In genomic region chr5:160341309-160341874, GRCh38 we compare ENCODE assay signal across 27 cellular contexts. TPM values are rescaled to one million over a fixed set of nuclear protein-coding genes. Genes with fewer than 3 reads are reported as not detected.
"Had no signal": no experiment of that assay in that cellular context is flagged by ENCODE, and none has a peak within 500 bp of the region (broad histone marks: within the 10 kb centered on the region; RNA-seq: fewer than 3 reads in every experiment).

No MANE protein-coding gene starts in this region.

- H3K36me3 ChIP-seq: breast epithelium, SJSA1 had no signal

- H3K9me3 ChIP-seq: breast epithelium, SJSA1 had no signal

- H3K27me3 Mint-ChIP-seq: activated CD4-positive, alpha-beta T cell treated with anti-CD3 and anti-CD28 coated beads, Interleukin-2, amount 10 ng/mL, durations not matched to agents 7 days and 5 days; activated naive CD8-positive, alpha-beta T cell had no signal

- H3K4me1 Mint-ChIP-seq: activated CD4-positive, alpha-beta T cell treated with anti-CD3 and anti-CD28 coated beads, Interleukin-2, amount 10 ng/mL, durations not matched to agents 7 days and 5 days had no signal

- H3K36me3 Mint-ChIP-seq: activated CD4-positive, alpha-beta memory T cell treated with anti-CD3 and anti-CD28 coated beads for 36 hours; activated naive CD8-positive, alpha-beta T cell had no signal

- H3K4me3 ChIP-seq: breast epithelium, SJSA1 had no signal

- H3K27me3 ChIP-seq: breast epithelium, SJSA1 had no signal

- H3K27ac ChIP-seq: breast epithelium, SJSA1, VCaP had no signal

- H3K9me3 Mint-ChIP-seq: activated CD4-positive, alpha-beta memory T cell treated with anti-CD3 and anti-CD28 coated beads for 36 hours; activated CD4-positive, alpha-beta T cell treated with anti-CD3 and anti-CD28 coated beads, Interleukin-2, amount 10 ng/mL, durations not matched to agents 7 days and 5 days; activated T-cell treated with anti-CD3 and anti-CD28 coated beads, Interleukin-2, amount 50 U/mL, for 4 hours had no signal

- H3K4me1 ChIP-seq: breast epithelium had no signal

- DNase-seq: activated CD4-positive, alpha-beta memory T cell treated with anti-CD3 and anti-CD28 coated beads for 36 hours; activated CD4-positive, alpha-beta T cell treated with anti-CD3 and anti-CD28 coated beads, Interleukin-2, amount 10 ng/mL, durations not matched to agents 7 days and 5 days; activated CD4-positive, CD25-positive, alpha-beta regulatory T cell; activated CD8-positive, alpha-beta memory T cell treated with anti-CD3 and anti-CD28 coated beads for 24 hours; activated effector memory CD4-positive, alpha-beta T cell treated with anti-CD3 and anti-CD28 coated beads, Interleukin-2, amount 50 U/mL, for 16 hours; activated naive CD4-positive, alpha-beta T cell treated with Interleukin-2 at 50 U/mL for 16 hours; activated T-cell treated with anti-CD3 and anti-CD28 coated beads, Interleukin-2, amount 50 U/mL, for 4 hours; central memory CD4-positive, alpha-beta T cell; Kasumi-1; KBM-7; NCI-H1048; NCI-H146; NCI-H187 treated with DMSO at 0.1 percent for 48 hours; NCI-H2081 treated with DMSO at 0.1 percent for 48 hours; NCI-H2171; NCI-H2227 treated with DMSO at 0.1 percent for 48 hours; NCI-H526 treated with DMSO at 0.1 percent for 48 hours; NCI-H82; NK-92 treated with Interleukin-12 subunit alpha and Interleukin-12 subunit beta, amount 100 ng/mL, for 24 hours; SHP77; T-helper 17 cell; T-helper 9 cell had no signal

- H3K27ac Mint-ChIP-seq: activated CD4-positive, alpha-beta memory T cell treated with anti-CD3 and anti-CD28 coated beads for 36 hours; activated CD4-positive, alpha-beta T cell treated with anti-CD3 and anti-CD28 coated beads, Interleukin-2, amount 10 ng/mL, durations not matched to agents 7 days and 5 days; activated naive CD8-positive, alpha-beta T cell; T-helper 17 cell had no signal

- ATAC-seq: activated T-cell treated with anti-CD3 and anti-CD28 coated beads, Interleukin-2, amount 50 U/mL, for 4 hours; T-helper 17 cell had no signal

- H3K4me3 Mint-ChIP-seq: activated CD4-positive, alpha-beta memory T cell treated with anti-CD3 and anti-CD28 coated beads for 36 hours; activated CD4-positive, alpha-beta T cell treated with anti-CD3 and anti-CD28 coated beads, Interleukin-2, amount 10 ng/mL, durations not matched to agents 7 days and 5 days; activated naive CD8-positive, alpha-beta T cell; activated T-cell treated with anti-CD3 and anti-CD28 coated beads, Interleukin-2, amount 50 U/mL, for 4 hours; T-helper 17 cell had no signal

RNA-seq across cellular contexts. Expression of gene CCNJL, which starts 29.0 kb away (rescaled TPM):
- total RNA-seq: activated CD4-positive, alpha-beta memory T cell treated with anti-CD3 and anti-CD28 coated beads for 36 hours; activated CD4-positive, alpha-beta T cell treated with anti-CD3 and anti-CD28 coated beads, Interleukin-2, amount 10 ng/mL, durations not matched to agents 7 days and 5 days had no signal

RNA-seq across cellular contexts. Expression of gene C1QTNF2, which starts 29.0 kb away (rescaled TPM):
- total RNA-seq: activated CD4-positive, alpha-beta memory T cell treated with anti-CD3 and anti-CD28 coated beads for 36 hours; activated CD4-positive, alpha-beta T cell treated with anti-CD3 and anti-CD28 coated beads, Interleukin-2, amount 10 ng/mL, durations not matched to agents 7 days and 5 days; activated T-cell treated with anti-CD3 and anti-CD28 coated beads, Interleukin-2, amount 50 U/mL, for 4 hours; NCI-H460; T-helper 17 cell had no signal

RNA-seq across cellular contexts. Expression of gene FAM200C, which starts 58.5 kb away (rescaled TPM):
- total RNA-seq: T-helper 17 cell had no signal
